ENCODE assay signal across 8 cellular contexts in genomic region chr14:81464253-81465001, GRCh38.
DNase-seq lines count a peak whose midpoint lies in the region; ATAC-seq, FAIRE-seq and TF ChIP-seq lines count a peak whose summit lies in the region.

No MANE protein-coding gene starts in this region.

- no peak overlapping the region for H2BK15ac ChIP-seq in neuronal stem cell (ENCODE audit: low read length)

- H3K27ac ChIP-seq in foreskin keratinocyte: no peak overlapping the region
- no peak overlapping the region for H3K27ac ChIP-seq in neuronal stem cell (replicated peaks; ENCODE audit: low read length)

- H3K9me3 ChIP-seq in Caco-2 (no peaks in the 10 kb centered on the region), neuronal stem cell (replicated peaks in 1 of 2; ENCODE audit: control insufficient read depth in 2 of 2, insufficient read depth in 1 of 2, low read depth in 1 of 2, low read length in 2 of 2) (peaks cover 0 to 2% of the 10 kb centered on the region in 2 donors)

- no peak overlapping the region for H2BK120ac ChIP-seq in neuronal stem cell (ENCODE audit: low read depth, low read length)

- TF ChIP-seq CTCF in Caco-2 (IDR thresholded peaks at IDR 0.05; ENCODE audit: insufficient read depth in 1 of 2, low read depth in 1 of 2, low read length in 1 of 2, severe bottlenecking in 1 of 2, unreplicated experiment in 1 of 2): peak; percentile 68 to 78
- peak; percentile 95 for TF ChIP-seq CTCF in foreskin keratinocyte (conservative IDR thresholded peaks at IDR 0.05)

- H2AK5ac ChIP-seq in neuronal stem cell (ENCODE audit: low read depth, low read length): no peak overlapping the region

- H3K4ac ChIP-seq in neuronal stem cell (ENCODE audit: low read length): no peak overlapping the region

- H3K36me3 ChIP-seq in Caco-2 (ENCODE audit: control insufficient read depth, insufficient read depth, low read length) (no peaks in the 10 kb centered on the region), neuronal stem cell (replicated peaks in 1 of 2; ENCODE audit: control insufficient read depth in 2 of 2, insufficient read depth in 2 of 2, low read length in 2 of 2) (no peaks in the 10 kb centered on the region)

- H3K27me3 Mint-ChIP-seq in Caco-2 (ENCODE audit: insufficient read depth, unreplicated experiment): no peaks in the 10 kb centered on the region
- H3K27me3 Mint-ChIP-seq in activated T-helper 2 cell treated with anti-CD3 and anti-CD28 coated beads, Interferon-gamma antibody, Interleukin-2, Interleukin-4, amounts not matched to agents 10 μg/mL and 5 μg/mL and 100 μg/mL, durations not matched to agents 14 hours and 24 hours and 36 hours (ENCODE audit: low read depth): no peaks in the 10 kb centered on the region

- no peak overlapping the region for H3K23ac ChIP-seq in neuronal stem cell (ENCODE audit: low read depth, low read length, poor library complexity)

- no peak overlapping the region for H4K8ac ChIP-seq in neuronal stem cell (ENCODE audit: low read depth, low read length)

- no peak overlapping the region for H2BK12ac ChIP-seq in neuronal stem cell (ENCODE audit: low read length)

- no CpG with 5 or more reads among the region's 15 CpGs for WGBS in neuronal stem cell (ENCODE audit: extremely low coverage in 2 of 2, insufficient read length in 2 of 2, insufficient replicate concordance in 1 of 2), 2 donors

- H3K27me3 ChIP-seq in Caco-2 (replicated peaks; ENCODE audit: control insufficient read depth, insufficient read depth, low read length) (no peaks in the 10 kb centered on the region), foreskin keratinocyte (no peaks in the 10 kb centered on the region), neuronal stem cell (ENCODE audit: control insufficient read depth in 3 of 3, insufficient read depth in 3 of 3, low read depth in 1 of 3, low read length in 3 of 3) (no peaks in the 10 kb centered on the region)

- H3K14ac ChIP-seq in neuronal stem cell (ENCODE audit: low read length): no peak overlapping the region

- H3K4me3 Mint-ChIP-seq in Caco-2 (ENCODE audit: unreplicated experiment): peak overlapping the region; percentile 55
- peak overlapping the region; percentile 75 for H3K4me3 Mint-ChIP-seq in activated T-helper 2 cell treated with anti-CD3 and anti-CD28 coated beads, Interferon-gamma antibody, Interleukin-2, Interleukin-4, amounts not matched to agents 10 μg/mL and 5 μg/mL and 100 μg/mL, durations not matched to agents 14 hours and 24 hours and 36 hours (ENCODE audit: low read depth)

- intact Hi-C loops in Caco-2 (cut with micrococcal nuclease; ENCODE audit: unreplicated experiment): loop anchor here (1.0 to 10.0 kb wide), 4 partner anchors 195 to 510 kb away; partner anchors contain the start of genes GTF2A1 and TSHR
- intact Hi-C loops in activated T-helper 2 cell treated with anti-CD3 and anti-CD28 coated beads, Interferon-gamma antibody, Interleukin-2, Interleukin-4, amounts not matched to agents 10 μg/mL and 5 μg/mL and 100 μg/mL, durations not matched to agents 14 hours and 24 hours and 36 hours (cut with micrococcal nuclease): loop anchor here (1.0 to 2.0 kb wide), 2 partner anchors 10 to 246 kb away; no protein-coding TSS in a partner anchor

- peak overlapping the region; percentile 23 for H3K4me2 ChIP-seq in neuronal stem cell (ENCODE audit: insufficient read depth, low read length, poor library complexity, severe bottlenecking)

- H2AFZ ChIP-seq in neuronal stem cell (ENCODE audit: low read length): peak overlapping the region; percentile 89

- H3K18ac ChIP-seq in neuronal stem cell (ENCODE audit: low read length): no peak overlapping the region

- FAIRE-seq in urothelium cell line (lab: Jason Lieb, UNC): no peak

- H4K91ac ChIP-seq in neuronal stem cell (ENCODE audit: low read depth, low read length, poor library complexity): no peak overlapping the region

- H3K36me3 Mint-ChIP-seq in Caco-2 (ENCODE audit: insufficient read depth, unreplicated experiment): no peaks in the 10 kb centered on the region
- H3K36me3 Mint-ChIP-seq in activated T-helper 2 cell treated with anti-CD3 and anti-CD28 coated beads, Interferon-gamma antibody, Interleukin-2, Interleukin-4, amounts not matched to agents 10 μg/mL and 5 μg/mL and 100 μg/mL, durations not matched to agents 14 hours and 24 hours and 36 hours (ENCODE audit: low read depth): no peaks in the 10 kb centered on the region

- CTCF ChIA-PET in Caco-2 (lab: Charles Lee): interaction anchor here (0.7 to 1.7 kb wide), 4 partner anchors 10 to 468 kb away, joined by 3 to 12 read pairs (median 3); no protein-coding TSS in a partner anchor

- H3K4me1 Mint-ChIP-seq in Caco-2 (ENCODE audit: low read depth, unreplicated experiment): no peaks in the 10 kb centered on the region
- H3K4me1 Mint-ChIP-seq in activated T-helper 2 cell treated with anti-CD3 and anti-CD28 coated beads, Interferon-gamma antibody, Interleukin-2, Interleukin-4, amounts not matched to agents 10 μg/mL and 5 μg/mL and 100 μg/mL, durations not matched to agents 14 hours and 24 hours and 36 hours (ENCODE audit: low read depth): peaks cover 11% of the 10 kb centered on the region

- peak overlapping the region; percentile 19 for H3K4me3 ChIP-seq in Caco-2 (ENCODE audit: low read depth, low read length)
- H3K4me3 ChIP-seq in neuronal stem cell (ENCODE audit: low read length in 2 of 2): peak overlapping the region in 1 of 2 donors; percentile 45

- BruUV-seq in Caco-2 (replicated peaks; lab: Mats Ljungman, UMichigan): no TSS peak

- H3K27ac Mint-ChIP-seq in Caco-2 (ENCODE audit: unreplicated experiment): no peak overlapping the region
- peak overlapping the region; percentile 77 for H3K27ac Mint-ChIP-seq in activated T-helper 2 cell treated with anti-CD3 and anti-CD28 coated beads, Interferon-gamma antibody, Interleukin-2, Interleukin-4, amounts not matched to agents 10 μg/mL and 5 μg/mL and 100 μg/mL, durations not matched to agents 14 hours and 24 hours and 36 hours

- no peak overlapping the region for H3K9ac ChIP-seq in neuronal stem cell (ENCODE audit: low read depth, low read length, poor library complexity)

- POLR2A ChIA-PET in Caco-2 (lab: Charles Lee): no interaction called here

- no peaks in the 10 kb centered on the region for H3K79me1 ChIP-seq in neuronal stem cell (ENCODE audit: low read depth, low read length)

- ATAC-seq in GM19395 (IDR thresholded peaks at IDR 0.05; ENCODE audit: unreplicated experiment) (peak; percentile 83), HG03565 (IDR thresholded peaks at IDR 0.05; ENCODE audit: unreplicated experiment) (peak; percentile 60), foreskin keratinocyte (peak; percentile 52)

- H2BK5ac ChIP-seq in neuronal stem cell (ENCODE audit: low read length): no peak overlapping the region

- peak in 1 of 2 experiments; percentile 74 for DNase-seq in Caco-2
- peak; percentile 71 for DNase-seq in NOMO-1 treated with DMSO at 0.1 percent for 48 hours (lab: John Stamatoyannopoulos, UW; ENCODE audit: unreplicated experiment)
- peak; percentile 50 for DNase-seq in activated T-helper 2 cell treated with anti-CD3 and anti-CD28 coated beads, Interferon-gamma antibody, Interleukin-2, Interleukin-4, amounts not matched to agents 10 μg/mL and 5 μg/mL and 100 μg/mL, durations not matched to agents 14 hours and 24 hours and 36 hours (ENCODE audit: low spot score)
- DNase-seq in foreskin keratinocyte: peak in 1 of 2 donors; percentile 47
- DNase-seq in neuronal stem cell (ENCODE audit: low spot score): peak; percentile 75
- DNase-seq in urothelium cell line (ENCODE audit: low spot score): peak; percentile 55

- no peaks in the 10 kb centered on the region for H3K9me3 Mint-ChIP-seq in Caco-2 (ENCODE audit: unreplicated experiment)
- no peaks in the 10 kb centered on the region for H3K9me3 Mint-ChIP-seq in activated T-helper 2 cell treated with anti-CD3 and anti-CD28 coated beads, Interferon-gamma antibody, Interleukin-2, Interleukin-4, amounts not matched to agents 10 μg/mL and 5 μg/mL and 100 μg/mL, durations not matched to agents 14 hours and 24 hours and 36 hours

- H3K4me1 ChIP-seq in Caco-2 (no peaks in the 10 kb centered on the region), foreskin keratinocyte (no peaks in the 10 kb centered on the region), neuronal stem cell (ENCODE audit: control insufficient read depth in 2 of 2, insufficient read depth in 1 of 2, low read depth in 1 of 2, low read length in 2 of 2) (no peaks in the 10 kb centered on the region)
